ENCODE assay signal across 1 cellular context in the genomic region with DNA sequence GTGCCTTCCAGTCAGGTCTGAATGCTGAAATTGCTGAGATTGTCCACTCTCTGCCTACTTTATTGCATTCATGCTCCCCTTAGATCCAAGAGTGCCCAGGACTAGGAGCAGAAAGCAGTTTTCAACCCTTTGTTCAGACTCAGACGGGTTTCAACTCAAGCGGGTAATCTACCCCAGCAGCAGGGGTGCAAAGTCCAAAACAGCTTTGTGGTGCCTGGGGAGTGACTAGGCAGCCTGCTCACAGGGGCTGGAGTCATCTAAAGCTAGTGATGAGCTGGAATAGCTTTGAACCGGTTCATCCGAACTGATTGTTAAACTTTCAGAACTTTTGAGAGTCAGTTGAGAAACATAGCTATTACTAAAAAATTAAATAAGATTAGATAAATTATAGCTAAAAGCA.
TF ChIP-seq lines count a peak whose summit lies in the region.

No MANE protein-coding gene starts in this region.

TF ChIP-seq in GM12878, 131 proteins besides CTCF, POLR2A, EP300 and RAD21:
- TF ChIP-seq, protein P1, sequence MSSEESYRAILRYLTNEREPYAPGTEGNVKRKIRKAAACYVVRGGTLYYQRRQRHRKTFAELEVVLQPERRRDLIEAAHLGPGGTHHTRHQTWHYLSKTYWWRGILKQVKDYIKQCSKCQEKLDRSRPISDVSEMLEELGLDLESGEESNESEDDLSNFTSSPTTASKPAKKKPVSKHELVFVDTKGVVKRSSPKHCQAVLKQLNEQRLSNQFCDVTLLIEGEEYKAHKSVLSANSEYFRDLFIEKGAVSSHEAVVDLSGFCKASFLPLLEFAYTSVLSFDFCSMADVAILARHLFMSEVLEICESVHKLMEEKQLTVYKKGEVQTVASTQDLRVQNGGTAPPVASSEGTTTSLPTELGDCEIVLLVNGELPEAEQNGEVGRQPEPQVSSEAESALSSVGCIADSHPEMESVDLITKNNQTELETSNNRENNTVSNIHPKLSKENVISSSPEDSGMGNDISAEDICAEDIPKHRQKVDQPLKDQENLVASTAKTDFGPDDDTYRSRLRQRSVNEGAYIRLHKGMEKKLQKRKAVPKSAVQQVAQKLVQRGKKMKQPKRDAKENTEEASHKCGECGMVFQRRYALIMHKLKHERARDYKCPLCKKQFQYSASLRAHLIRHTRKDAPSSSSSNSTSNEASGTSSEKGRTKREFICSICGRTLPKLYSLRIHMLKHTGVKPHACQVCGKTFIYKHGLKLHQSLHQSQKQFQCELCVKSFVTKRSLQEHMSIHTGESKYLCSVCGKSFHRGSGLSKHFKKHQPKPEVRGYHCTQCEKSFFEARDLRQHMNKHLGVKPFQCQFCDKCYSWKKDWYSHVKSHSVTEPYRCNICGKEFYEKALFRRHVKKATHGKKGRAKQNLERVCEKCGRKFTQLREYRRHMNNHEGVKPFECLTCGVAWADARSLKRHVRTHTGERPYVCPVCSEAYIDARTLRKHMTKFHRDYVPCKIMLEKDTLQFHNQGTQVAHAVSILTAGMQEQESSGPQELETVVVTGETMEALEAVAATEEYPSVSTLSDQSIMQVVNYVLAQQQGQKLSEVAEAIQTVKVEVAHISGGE (CRISPR knock-in tag; IDR thresholded peaks at IDR 0.05) = no peak
- no peak for TF ChIP-seq RUNX3 (IDR thresholded peaks at IDR 0.05; ENCODE audit: low read length)
- TF ChIP-seq MEF2B (IDR thresholded peaks at IDR 0.05; ENCODE audit: partially characterized antibody, poor library complexity, severe bottlenecking) = no peak
- no peak for TF ChIP-seq BCL11A (IDR thresholded peaks at IDR 0.05; ENCODE audit: low read depth, low read length)
- no peak for TF ChIP-seq TCF7 (IDR thresholded peaks at IDR 0.05; ENCODE audit: borderline replicate concordance)
- TF ChIP-seq, protein P2, sequence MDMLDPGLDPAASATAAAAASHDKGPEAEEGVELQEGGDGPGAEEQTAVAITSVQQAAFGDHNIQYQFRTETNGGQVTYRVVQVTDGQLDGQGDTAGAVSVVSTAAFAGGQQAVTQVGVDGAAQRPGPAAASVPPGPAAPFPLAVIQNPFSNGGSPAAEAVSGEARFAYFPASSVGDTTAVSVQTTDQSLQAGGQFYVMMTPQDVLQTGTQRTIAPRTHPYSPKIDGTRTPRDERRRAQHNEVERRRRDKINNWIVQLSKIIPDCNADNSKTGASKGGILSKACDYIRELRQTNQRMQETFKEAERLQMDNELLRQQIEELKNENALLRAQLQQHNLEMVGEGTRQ (IDR thresholded peaks at IDR 0.05; ENCODE audit: borderline replicate concordance, low read depth, low read length) = no peak
- TF ChIP-seq, protein P3, sequence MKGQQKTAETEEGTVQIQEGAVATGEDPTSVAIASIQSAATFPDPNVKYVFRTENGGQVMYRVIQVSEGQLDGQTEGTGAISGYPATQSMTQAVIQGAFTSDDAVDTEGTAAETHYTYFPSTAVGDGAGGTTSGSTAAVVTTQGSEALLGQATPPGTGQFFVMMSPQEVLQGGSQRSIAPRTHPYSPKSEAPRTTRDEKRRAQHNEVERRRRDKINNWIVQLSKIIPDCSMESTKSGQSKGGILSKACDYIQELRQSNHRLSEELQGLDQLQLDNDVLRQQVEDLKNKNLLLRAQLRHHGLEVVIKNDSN (IDR thresholded peaks at IDR 0.05; ENCODE audit: borderline replicate concordance, extremely low read length, insufficient read depth, low read depth, low read length) = no peak
- TF ChIP-seq, protein P4, sequence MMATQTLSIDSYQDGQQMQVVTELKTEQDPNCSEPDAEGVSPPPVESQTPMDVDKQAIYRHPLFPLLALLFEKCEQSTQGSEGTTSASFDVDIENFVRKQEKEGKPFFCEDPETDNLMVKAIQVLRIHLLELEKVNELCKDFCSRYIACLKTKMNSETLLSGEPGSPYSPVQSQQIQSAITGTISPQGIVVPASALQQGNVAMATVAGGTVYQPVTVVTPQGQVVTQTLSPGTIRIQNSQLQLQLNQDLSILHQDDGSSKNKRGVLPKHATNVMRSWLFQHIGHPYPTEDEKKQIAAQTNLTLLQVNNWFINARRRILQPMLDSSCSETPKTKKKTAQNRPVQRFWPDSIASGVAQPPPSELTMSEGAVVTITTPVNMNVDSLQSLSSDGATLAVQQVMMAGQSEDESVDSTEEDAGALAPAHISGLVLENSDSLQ (IDR thresholded peaks at IDR 0.05) = no peak
- no peak for TF ChIP-seq SRF (IDR thresholded peaks at IDR 0.05; ENCODE audit: low read depth in 2 of 2, low read length in 2 of 2)
- no peak for TF ChIP-seq CHD2 (IDR thresholded peaks at IDR 0.05; ENCODE audit: borderline replicate concordance, low read depth, low read length)
- TF ChIP-seq, protein P5, sequence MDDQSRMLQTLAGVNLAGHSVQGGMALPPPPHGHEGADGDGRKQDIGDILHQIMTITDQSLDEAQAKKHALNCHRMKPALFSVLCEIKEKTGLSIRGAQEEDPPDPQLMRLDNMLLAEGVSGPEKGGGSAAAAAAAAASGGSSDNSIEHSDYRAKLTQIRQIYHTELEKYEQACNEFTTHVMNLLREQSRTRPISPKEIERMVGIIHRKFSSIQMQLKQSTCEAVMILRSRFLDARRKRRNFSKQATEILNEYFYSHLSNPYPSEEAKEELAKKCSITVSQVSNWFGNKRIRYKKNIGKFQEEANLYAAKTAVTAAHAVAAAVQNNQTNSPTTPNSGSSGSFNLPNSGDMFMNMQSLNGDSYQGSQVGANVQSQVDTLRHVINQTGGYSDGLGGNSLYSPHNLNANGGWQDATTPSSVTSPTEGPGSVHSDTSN (IDR thresholded peaks at IDR 0.05; ENCODE audit: insufficient replicate concordance, low read depth, low read length) = no peak
- no peak for TF ChIP-seq YBX1 (IDR thresholded peaks at IDR 0.05)
- no peak for TF ChIP-seq ZZZ3 (IDR thresholded peaks at IDR 0.05; ENCODE audit: control insufficient read depth, insufficient read length, low read depth)
